Comparison of ENCODE assay signal across 1 cellular context in genomic region chr17:57432507-57433277, GRCh38.
TF ChIP-seq lines count a peak whose summit lies in the region.

No MANE protein-coding gene starts in this region.

TF ChIP-seq in H1, 55 proteins besides CTCF, POLR2A, EP300 and RAD21:
- TF ChIP-seq, protein P1, sequence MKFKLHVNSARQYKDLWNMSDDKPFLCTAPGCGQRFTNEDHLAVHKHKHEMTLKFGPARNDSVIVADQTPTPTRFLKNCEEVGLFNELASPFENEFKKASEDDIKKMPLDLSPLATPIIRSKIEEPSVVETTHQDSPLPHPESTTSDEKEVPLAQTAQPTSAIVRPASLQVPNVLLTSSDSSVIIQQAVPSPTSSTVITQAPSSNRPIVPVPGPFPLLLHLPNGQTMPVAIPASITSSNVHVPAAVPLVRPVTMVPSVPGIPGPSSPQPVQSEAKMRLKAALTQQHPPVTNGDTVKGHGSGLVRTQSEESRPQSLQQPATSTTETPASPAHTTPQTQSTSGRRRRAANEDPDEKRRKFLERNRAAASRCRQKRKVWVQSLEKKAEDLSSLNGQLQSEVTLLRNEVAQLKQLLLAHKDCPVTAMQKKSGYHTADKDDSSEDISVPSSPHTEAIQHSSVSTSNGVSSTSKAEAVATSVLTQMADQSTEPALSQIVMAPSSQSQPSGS (IDR thresholded peaks at IDR 0.05; ENCODE audit: low read length), result no peak
- no peak for TF ChIP-seq EGR1 (IDR thresholded peaks at IDR 0.05; ENCODE audit: borderline replicate concordance, low read depth, low read length)
- no peak for TF ChIP-seq SIN3A (conservative IDR thresholded peaks at IDR 0.05 in 1 of 2, IDR thresholded peaks at IDR 0.05 in 1 of 2; ENCODE audit: low read depth in 1 of 2, low read length in 2 of 2)
- no peak for TF ChIP-seq TEAD4 (IDR thresholded peaks at IDR 0.05; ENCODE audit: low read depth, low read length)
- no peak for TF ChIP-seq SIX5 (IDR thresholded peaks at IDR 0.05; ENCODE audit: low read depth, low read length)
- TF ChIP-seq SRF (IDR thresholded peaks at IDR 0.05; ENCODE audit: low read depth, low read length), result no peak
- no peak for TF ChIP-seq TCF12 (IDR thresholded peaks at IDR 0.05; ENCODE audit: low read depth, low read length)
- no peak for TF ChIP-seq EZH2 (IDR thresholded peaks at IDR 0.05; ENCODE audit: low read depth, low read length, severe bottlenecking)
- TF ChIP-seq, protein P2, sequence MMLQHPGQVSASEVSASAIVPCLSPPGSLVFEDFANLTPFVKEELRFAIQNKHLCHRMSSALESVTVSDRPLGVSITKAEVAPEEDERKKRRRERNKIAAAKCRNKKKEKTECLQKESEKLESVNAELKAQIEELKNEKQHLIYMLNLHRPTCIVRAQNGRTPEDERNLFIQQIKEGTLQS (IDR thresholded peaks at IDR 0.05; ENCODE audit: insufficient read depth, low read depth, low read length), result no peak
- no peak for TF ChIP-seq ASH2L (IDR thresholded peaks at IDR 0.05; ENCODE audit: low read length)
- no peak for TF ChIP-seq MAX (IDR thresholded peaks at IDR 0.05)
- TF ChIP-seq SP2 (IDR thresholded peaks at IDR 0.05; ENCODE audit: low read length), result no peak
- no peak for TF ChIP-seq PHF8 (conservative IDR thresholded peaks at IDR 0.05; ENCODE audit: low read depth, low read length)
- TF ChIP-seq HDAC2 (IDR thresholded peaks at IDR 0.05; ENCODE audit: borderline replicate concordance in 1 of 2, low read depth in 2 of 2, low read length in 2 of 2), result no peak
- TF ChIP-seq KDM5A (IDR thresholded peaks at IDR 0.05; ENCODE audit: low read length), result no peak
- no peak for TF ChIP-seq FOSL1 (IDR thresholded peaks at IDR 0.05; ENCODE audit: insufficient read depth, low read depth, low read length)
- TF ChIP-seq TAF1 (IDR thresholded peaks at IDR 0.05; ENCODE audit: low read depth, low read length), result no peak
